Comparison of ENCODE assay signal across 9 cellular contexts in the genomic region with DNA sequence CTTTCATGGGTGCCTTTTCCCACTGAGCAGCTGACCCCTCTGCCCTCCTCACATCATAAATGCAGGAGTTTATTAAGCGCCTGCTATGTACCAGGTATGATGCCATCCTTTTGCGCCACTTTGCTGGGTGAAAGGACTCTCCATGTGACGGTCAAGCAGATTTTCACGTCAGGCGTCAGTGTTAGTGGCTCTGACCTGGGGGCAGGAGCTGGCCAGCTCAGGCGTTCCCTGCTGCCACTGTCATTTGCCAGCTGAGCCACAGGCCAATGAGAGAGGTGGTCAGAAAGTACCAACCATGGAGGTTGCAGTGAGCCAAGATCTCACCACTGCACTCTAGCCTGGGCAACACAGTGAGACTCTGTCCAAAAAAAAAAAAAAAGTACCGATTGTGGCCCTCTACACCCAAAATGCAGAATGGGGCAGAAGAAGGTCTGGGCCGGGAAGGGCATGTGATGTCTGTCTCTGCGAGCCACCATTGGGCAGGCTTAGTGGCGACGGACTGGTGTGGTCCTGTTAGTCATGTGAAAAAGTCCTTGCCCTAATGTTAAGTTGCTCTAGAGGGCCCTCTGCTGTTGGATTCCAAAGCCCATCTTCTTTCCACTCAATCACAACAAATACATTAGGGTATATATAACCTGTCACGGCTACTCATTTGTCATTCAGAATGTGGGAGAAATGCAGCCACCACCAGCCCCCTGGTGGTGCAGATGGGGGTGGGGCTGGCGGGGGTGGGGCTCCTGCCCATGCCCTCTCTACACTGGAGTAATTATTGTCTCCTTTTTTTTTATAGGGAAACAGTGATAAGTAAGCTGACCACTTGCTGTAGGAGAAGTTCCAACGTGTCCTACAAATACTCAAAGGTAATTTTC. TPM values are rescaled to one million over a fixed set of nuclear protein-coding genes. Genes with fewer than 3 reads are reported as not detected.
DNase-seq lines count a peak whose midpoint lies in the region; FAIRE-seq and TF ChIP-seq lines count a peak whose summit lies in the region.
"Had no signal": no experiment of that assay in that cellular context is flagged by ENCODE, and none has a peak within 500 bp of the region (broad histone marks: within the 10 kb centered on the region; RNA-seq: fewer than 3 reads in every experiment).

No MANE protein-coding gene starts in this region.

- no peak overlapping the region for H3K9ac ChIP-seq in OCI-LY3 (ENCODE audit: low read length)

- peak; percentile 34 to 63 for DNase-seq in AML-193 (lab: John Stamatoyannopoulos, UW)
- no peak for DNase-seq in GM12892 (ENCODE audit: insufficient read length)
- DNase-seq in ecto neural progenitor cell (ENCODE audit: low spot score): peak; percentile 50
- no peak for DNase-seq in progenitor cell of endocrine pancreas (ENCODE audit: low spot score, unreplicated experiment)
- no peak for DNase-seq in pons (ENCODE audit: low spot score)
- DNase-seq in NK-92 treated with Interleukin-12 subunit alpha and Interleukin-12 subunit beta, amount 100 ng/mL, for 24 hours (lab: John Stamatoyannopoulos, UW): no peak
- no peak for DNase-seq in ovary
- DNase-seq: left cardiac atrium had no signal

- peaks cover 34% of the 10 kb centered on the region for H3K36me3 Mint-ChIP-seq in progenitor cell of endocrine pancreas (ENCODE audit: insufficient read depth)

- WGBS in ovary, 3 donors: 88 to 90% (median 89%) methylated on average over 14 of the region's 14 CpGs

- H3K36me3 ChIP-seq in OCI-LY3 (replicated peaks; ENCODE audit: low read depth, low read length) (no peaks in the 10 kb centered on the region), ovary (no peaks in the 10 kb centered on the region)

- no peak for TF ChIP-seq EP300 in ovary (IDR thresholded peaks at IDR 0.05)

- no peaks in the 10 kb centered on the region for H3K9me3 Mint-ChIP-seq in progenitor cell of endocrine pancreas (ENCODE audit: low read depth)

- FAIRE-seq in GM12892 (lab: Jason Lieb, UNC): peak; percentile 81

- no peaks in the 10 kb centered on the region for H3K79me2 ChIP-seq in OCI-LY3 (ENCODE audit: low read length)

- H3K9me3 ChIP-seq in OCI-LY3 (ENCODE audit: insufficient read depth, low read length) (no peaks in the 10 kb centered on the region), ovary (no peaks in the 10 kb centered on the region)

- no peak overlapping the region for H3K27ac Mint-ChIP-seq in progenitor cell of endocrine pancreas

- H3K4me3 ChIP-seq in OCI-LY3 (ENCODE audit: low read length) (no peak overlapping the region), ovary (no peak overlapping the region)

- no peak overlapping the region for H2AFZ ChIP-seq in OCI-LY3 (ENCODE audit: low read depth, low read length)

- intact Hi-C loops in ovary (cut with DNase I): no loop called here

- TF ChIP-seq POLR2A in GM12892 (IDR thresholded peaks at IDR 0.05; ENCODE audit: low read depth, low read length) (no peak), ovary (IDR thresholded peaks at IDR 0.05) (no peak)

- no peak overlapping the region for H3K4me3 Mint-ChIP-seq in progenitor cell of endocrine pancreas (ENCODE audit: low read depth)

- H3K4me1 ChIP-seq in OCI-LY3 (ENCODE audit: low read length): no peaks in the 10 kb centered on the region
- no peaks in the 10 kb centered on the region for H3K4me1 ChIP-seq in ovary (ENCODE audit: insufficient read depth)

- no peak overlapping the region for H3K27ac ChIP-seq in OCI-LY3 (ENCODE audit: low read length)
- H3K27ac ChIP-seq in ovary: no peak overlapping the region

- no peaks in the 10 kb centered on the region for H3K4me1 Mint-ChIP-seq in progenitor cell of endocrine pancreas (ENCODE audit: low read depth)

- H3K27me3 Mint-ChIP-seq in progenitor cell of endocrine pancreas: no peaks in the 10 kb centered on the region

- H4K20me1 ChIP-seq in OCI-LY3 (ENCODE audit: insufficient read depth, low read length): no peaks in the 10 kb centered on the region

- H3K27me3 ChIP-seq in OCI-LY3 (ENCODE audit: low read depth, low read length) (no peaks in the 10 kb centered on the region), ovary (no peaks in the 10 kb centered on the region)

- no peak overlapping the region for H3K4me2 ChIP-seq in OCI-LY3 (ENCODE audit: low read length)

- peak; percentile 45 for TF ChIP-seq CTCF in OCI-LY3 (IDR thresholded peaks at IDR 0.05; ENCODE audit: low read depth, low read length)
- peak; percentile 32 for TF ChIP-seq CTCF in progenitor cell of endocrine pancreas (IDR thresholded peaks at IDR 0.05; ENCODE audit: unreplicated experiment)
- no peak for TF ChIP-seq CTCF in ovary (IDR thresholded peaks at IDR 0.05)

RNA-seq across cellular contexts. Expression of a gene that starts 18.4 kb away (rescaled TPM):
- polyA plus RNA-seq in GM12892 (2012; ENCODE audit: missing spikeins): 0.28 TPM
- total RNA-seq in progenitor cell of endocrine pancreas: 2.4 and 3.0 TPM in 2 replicates
- total RNA-seq in ovary: 1 to 10 TPM in 6 of 7 donors, under 1 TPM in 1; 0.23 to 2.4 (median 1.1) TPM
- under 1 TPM in 1 of 2 donors, not detected in 1; 0.29 TPM for polyA plus RNA-seq in ovary

Comparison
In these comparisons a context has a peak if more than half of its experiments do, and no peak if none do; other contexts are left out.
1. DNase-seq: peak in AML-193 (2 of 2) and ecto neural progenitor cell (single experiment); none in GM12892 (single experiment), progenitor cell of endocrine pancreas (single experiment), pons (single experiment), NK-92 treated with Interleukin-12 subunit alpha and Interleukin-12 subunit beta, amount 100 ng/mL, for 24 hours (single experiment) and ovary (0 of 5).
2. CTCF ChIP-seq: peak in OCI-LY3 (single experiment) and progenitor cell of endocrine pancreas (single experiment); none in ovary (0 of 3).